Comparison of ENCODE assay signal across 12 cellular contexts in genomic region chr10:49076741-49077521, GRCh38. TPM values are rescaled to one million over a fixed set of nuclear protein-coding genes. Genes with fewer than 3 reads are reported as not detected.
DNase-seq lines count a peak whose midpoint lies in the region; ATAC-seq and TF ChIP-seq lines count a peak whose summit lies in the region.
"Had no signal": no experiment of that assay in that cellular context is flagged by ENCODE, and none has a peak within 500 bp of the region (broad histone marks: within the 10 kb centered on the region; RNA-seq: fewer than 3 reads in every experiment).

No MANE protein-coding gene starts in this region.

- peaks cover 0 to 34% (median 16%) of the 10 kb centered on the region in 4 donors for H3K4me1 ChIP-seq in tibial nerve

- no peak for TF ChIP-seq EP300 in tibial nerve (IDR thresholded peaks at IDR 0.05)

- peaks cover 25% of the 10 kb centered on the region for H3K4me1 Mint-ChIP-seq in activated naive CD8-positive, alpha-beta T cell treated with anti-CD3 and anti-CD28 coated beads, Interleukin-2, amount 10 ng/mL, durations not matched to agents 7 days and 5 days
- H3K4me1 Mint-ChIP-seq in effector memory CD8-positive, alpha-beta T cell (ENCODE audit: low read depth in 2 of 2): peaks cover 5 to 6% of the 10 kb centered on the region in 2 donors

- H3K9me3 ChIP-seq in tibial nerve: no peaks in the 10 kb centered on the region

- no peaks in the 10 kb centered on the region for H3K9me3 Mint-ChIP-seq in activated naive CD8-positive, alpha-beta T cell treated with anti-CD3 and anti-CD28 coated beads, Interleukin-2, amount 10 ng/mL, durations not matched to agents 7 days and 5 days
- no peaks in the 10 kb centered on the region for H3K9me3 Mint-ChIP-seq in effector memory CD8-positive, alpha-beta T cell
- H3K9me3 Mint-ChIP-seq: type B pancreatic cell had no signal

- no peak overlapping the region for H3K4me3 Mint-ChIP-seq in activated naive CD8-positive, alpha-beta T cell treated with anti-CD3 and anti-CD28 coated beads, Interleukin-2, amount 10 ng/mL, durations not matched to agents 7 days and 5 days
- no peak overlapping the region for H3K4me3 Mint-ChIP-seq in effector memory CD8-positive, alpha-beta T cell
- H3K4me3 Mint-ChIP-seq: type B pancreatic cell had no signal

- peaks cover 18% of the 10 kb centered on the region for H3K27me3 Mint-ChIP-seq in activated naive CD8-positive, alpha-beta T cell treated with anti-CD3 and anti-CD28 coated beads, Interleukin-2, amount 10 ng/mL, durations not matched to agents 7 days and 5 days
- peaks cover 22 to 30% of the 10 kb centered on the region in 2 donors for H3K27me3 Mint-ChIP-seq in effector memory CD8-positive, alpha-beta T cell

- no peaks in the 10 kb centered on the region for H3K27me3 ChIP-seq in tibial nerve

- no peak overlapping the region for H3K27ac ChIP-seq in tibial nerve

- H3K36me3 Mint-ChIP-seq in activated naive CD8-positive, alpha-beta T cell treated with anti-CD3 and anti-CD28 coated beads, Interleukin-2, amount 10 ng/mL, durations not matched to agents 7 days and 5 days: no peaks in the 10 kb centered on the region
- H3K36me3 Mint-ChIP-seq in effector memory CD8-positive, alpha-beta T cell (ENCODE audit: insufficient read depth): no peaks in the 10 kb centered on the region
- H3K36me3 Mint-ChIP-seq: type B pancreatic cell had no signal

- ATAC-seq in HG03432 (IDR thresholded peaks at IDR 0.05; ENCODE audit: unreplicated experiment) (peak; percentile 92), HG02870 (IDR thresholded peaks at IDR 0.05; ENCODE audit: unreplicated experiment) (no peak), GM21360 (IDR thresholded peaks at IDR 0.05; ENCODE audit: unreplicated experiment) (no peak)
- ATAC-seq in activated naive CD8-positive, alpha-beta T cell treated with anti-CD3 and anti-CD28 coated beads, Interleukin-2, amount 10 ng/mL, durations not matched to agents 7 days and 5 days (ENCODE audit: low read depth): peak; percentile 26
- no peak for ATAC-seq in effector memory CD8-positive, alpha-beta T cell (replicated peaks)
- ATAC-seq: left ventricle myocardium superior had no signal

- no peak overlapping the region for H3K4me3 ChIP-seq in tibial nerve

- peak; percentile 1 to 7 (median 3) for DNase-seq in stimulated activated CD4-positive, alpha-beta T cell treated with anti-CD3 and anti-CD28 coated beads, Interleukin-12 subunit alpha, Interleukin-12 subunit beta, amount 100 ng/mL, for 48 hours (ENCODE audit: low read depth in 2 of 3, low spot score in 1 of 3)
- no peak for DNase-seq in stimulated activated CD4-positive, alpha-beta T cell treated with anti-CD3 and anti-CD28 coated beads, Interleukin-4, amount 100 ng/mL, for 24 hours
- DNase-seq in activated naive CD8-positive, alpha-beta T cell treated with anti-CD3 and anti-CD28 coated beads, Interleukin-2, amount 10 ng/mL, durations not matched to agents 7 days and 5 days: no peak
- DNase-seq in effector memory CD8-positive, alpha-beta T cell: no peak
- no peak for DNase-seq in tibial nerve (ENCODE audit: low spot score in 2 of 2)
- DNase-seq: left ventricle myocardium superior, NCI-H226 had no signal

- no peak overlapping the region for H3K27ac Mint-ChIP-seq in activated naive CD8-positive, alpha-beta T cell treated with anti-CD3 and anti-CD28 coated beads, Interleukin-2, amount 10 ng/mL, durations not matched to agents 7 days and 5 days
- H3K27ac Mint-ChIP-seq in effector memory CD8-positive, alpha-beta T cell: peak overlapping the region in 1 of 2 donors; percentile 28
- H3K27ac Mint-ChIP-seq: type B pancreatic cell had no signal

- 76 to 78% methylated on average over 13 of the region's 13 CpGs for WGBS in tibial nerve, 2 donors

- no peak for TF ChIP-seq CTCF in tibial nerve (IDR thresholded peaks at IDR 0.05)

- no peaks in the 10 kb centered on the region for H3K36me3 ChIP-seq in tibial nerve

- POLR2A ChIA-PET in activated naive CD8-positive, alpha-beta T cell treated with anti-CD3 and anti-CD28 coated beads, Interleukin-2, amount 10 ng/mL, durations not matched to agents 7 days and 5 days (lab: Charles Lee): no interaction called here

- TF ChIP-seq POLR2A in tibial nerve (IDR thresholded peaks at IDR 0.05): no peak

RNA-seq across cellular contexts. Expression of gene VSTM4, which starts 38.4 kb away (rescaled TPM):
- total RNA-seq in activated naive CD8-positive, alpha-beta T cell treated with anti-CD3 and anti-CD28 coated beads, Interleukin-2, amount 10 ng/mL, durations not matched to agents 7 days and 5 days: not detected
- total RNA-seq in tibial nerve: 10 to 100 TPM in 3 of 4 donors, 1 to 10 TPM in 1; 9.8 to 18.2 (median 12.8) TPM

RNA-seq across cellular contexts. Expression of gene FAM170B, which starts 56.9 kb away (rescaled TPM):
- not detected for total RNA-seq in activated naive CD8-positive, alpha-beta T cell treated with anti-CD3 and anti-CD28 coated beads, Interleukin-2, amount 10 ng/mL, durations not matched to agents 7 days and 5 days
- total RNA-seq in tibial nerve: under 1 TPM in 1 of 4 donors, not detected in 3; 0.63 TPM
- total RNA-seq: fibroblast of lung, left ventricle myocardium superior had no signal

Comparison
In these comparisons a context has a peak if more than half of its experiments do, and no peak if none do; other contexts are left out.
1. DNase-seq: peak in stimulated activated CD4-positive, alpha-beta T cell treated with anti-CD3 and anti-CD28 coated beads, Interleukin-12 subunit alpha, Interleukin-12 subunit beta, amount 100 ng/mL, for 48 hours (3 of 3); none in stimulated activated CD4-positive, alpha-beta T cell treated with anti-CD3 and anti-CD28 coated beads, Interleukin-4, amount 100 ng/mL, for 24 hours (single experiment), activated naive CD8-positive, alpha-beta T cell treated with anti-CD3 and anti-CD28 coated beads, Interleukin-2, amount 10 ng/mL, durations not matched to agents 7 days and 5 days (single experiment), effector memory CD8-positive, alpha-beta T cell (0 of 3) and tibial nerve (0 of 2).
2. ATAC-seq: peak in HG03432 (single experiment) and activated naive CD8-positive, alpha-beta T cell treated with anti-CD3 and anti-CD28 coated beads, Interleukin-2, amount 10 ng/mL, durations not matched to agents 7 days and 5 days (single experiment); none in effector memory CD8-positive, alpha-beta T cell (single experiment), HG02870 (single experiment) and GM21360 (single experiment).
3. RNA of gene VSTM4, which starts 38.4 kb away (total RNA-seq): 9.8 to 18.2 TPM in tibial nerve; not detected in activated naive CD8-positive, alpha-beta T cell treated with anti-CD3 and anti-CD28 coated beads, Interleukin-2, amount 10 ng/mL, durations not matched to agents 7 days and 5 days; every median in the first group is over 10 times any median in the second.